Comparison of ENCODE assay signal across 22 cellular contexts in the genomic region with DNA sequence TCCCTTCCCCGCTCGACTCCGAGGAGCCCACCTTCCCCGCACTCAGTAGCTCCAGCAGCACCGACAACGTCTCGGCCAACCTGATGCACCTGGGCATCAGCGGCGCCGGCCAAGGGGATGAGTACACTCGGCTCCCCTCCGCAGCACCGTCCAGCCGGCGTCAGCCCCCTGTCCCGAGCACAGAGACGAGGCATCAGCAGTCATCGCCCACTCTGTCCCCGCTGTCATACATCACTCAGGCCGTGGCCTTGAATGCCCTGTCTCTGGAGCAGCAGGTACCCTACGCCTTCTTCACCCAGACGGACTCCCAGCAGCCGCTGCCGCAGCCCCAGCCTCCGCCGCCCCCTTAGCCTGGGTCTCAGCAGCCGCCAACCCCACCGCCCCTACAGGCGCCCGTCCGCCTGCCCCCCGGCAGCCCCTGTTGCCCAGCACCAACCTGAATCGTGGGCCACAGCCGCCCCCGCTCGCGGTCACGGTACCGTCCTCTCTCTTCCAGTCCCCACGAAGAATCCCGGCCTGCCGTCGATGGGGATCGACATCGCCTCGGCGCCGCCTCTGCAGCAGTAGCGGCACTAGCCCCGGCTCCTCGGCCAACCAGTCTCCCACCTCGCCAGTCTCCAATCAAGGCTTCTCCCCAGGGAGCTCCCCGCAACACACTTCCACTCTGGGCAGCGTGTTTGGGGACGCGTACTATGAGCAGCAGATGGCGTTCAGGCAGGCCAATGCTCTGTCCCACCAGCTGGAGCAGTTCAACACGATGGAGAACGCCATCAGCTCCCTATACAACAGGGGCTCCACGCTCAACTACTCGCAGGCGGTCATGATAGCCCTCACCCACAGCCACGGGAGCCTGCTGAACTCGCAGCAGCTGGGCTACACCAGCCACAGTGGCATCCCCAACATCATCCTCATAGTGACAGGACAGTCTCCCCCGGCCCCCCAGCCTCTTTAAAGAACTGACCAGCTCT.
DNase-seq lines count a peak whose midpoint lies in the region; ATAC-seq, FAIRE-seq and TF ChIP-seq lines count a peak whose summit lies in the region.
"Had no signal": no experiment of that assay in that cellular context is flagged by ENCODE, and none has a peak within 500 bp of the region (broad histone marks: within the 10 kb centered on the region; RNA-seq: fewer than 3 reads in every experiment).

No MANE protein-coding gene starts in this region.

- no peaks in the 10 kb centered on the region for H3K79me2 ChIP-seq in neural progenitor cell (ENCODE audit: low read depth)

- no peaks in the 10 kb centered on the region for H3K27me3 ChIP-seq in neural progenitor cell

- no peak for DNase-seq in natural killer cell treated with Interleukin-12 subunit alpha and Interleukin-12 subunit beta and Interleukin-15 and Interleukin-18, amount 100 ng/mL, for 72 hours (ENCODE audit: low spot score)
- DNase-seq in natural killer cell (no peak), kidney (peak; percentile 59), sciatic nerve (ENCODE audit: low spot score) (peak; percentile 45), NCI-H2196 treated with DMSO at 0.1 percent for 48 hours (lab: John Stamatoyannopoulos, UW; ENCODE audit: unreplicated experiment) (no peak), neural progenitor cell (ENCODE audit: low spot score) (no peak)
- DNase-seq: CD4-positive, CD25-positive, alpha-beta regulatory T cell; COR-L47; DMS 273 treated with DMSO at 0.1 percent for 48 hours; DMS79 treated with DMSO at 0.1 percent for 48 hours; KBM-7; NCI-H1092; NCI-H1436; NCI-H1930; NCI-H2227 treated with DMSO at 0.1 percent for 48 hours; NCI-H510A; PC-9; RPMI8226; SIG-M5 had no signal

- TF ChIP-seq CTCF in natural killer cell (IDR thresholded peaks at IDR 0.05) (no peak), kidney (IDR thresholded peaks at IDR 0.05; ENCODE audit: borderline replicate concordance, extremely low read depth, insufficient read depth) (no peak), neural progenitor cell (IDR thresholded peaks at IDR 0.05) (no peak)

- no peaks in the 10 kb centered on the region for H3F3A ChIP-seq in neural progenitor cell (ENCODE audit: low read depth)

- no peaks in the 10 kb centered on the region for H3K27me3 Mint-ChIP-seq in natural killer cell treated with Interleukin-12 subunit alpha and Interleukin-12 subunit beta and Interleukin-15 and Interleukin-18, amount 100 ng/mL, for 72 hours
- H3K27me3 Mint-ChIP-seq in natural killer cell (ENCODE audit: low read depth in 2 of 2) (no peaks in the 10 kb centered on the region), neural progenitor cell (ENCODE audit: insufficient read depth, low read depth) (peaks cover 5% of the 10 kb centered on the region)
- H3K27me3 Mint-ChIP-seq: CD4-positive, CD25-positive, alpha-beta regulatory T cell had no signal

- H4K20me1 ChIP-seq in neural progenitor cell (ENCODE audit: low read depth), result no peaks in the 10 kb centered on the region

- no peak overlapping the region for H3K27ac Mint-ChIP-seq in natural killer cell treated with Interleukin-12 subunit alpha and Interleukin-12 subunit beta and Interleukin-15 and Interleukin-18, amount 100 ng/mL, for 72 hours
- H3K27ac Mint-ChIP-seq in natural killer cell (no peak overlapping the region), neural progenitor cell (no peak overlapping the region)
- H3K27ac Mint-ChIP-seq: GM23338 had no signal

- no peak overlapping the region for H3K4me3 Mint-ChIP-seq in natural killer cell treated with Interleukin-12 subunit alpha and Interleukin-12 subunit beta and Interleukin-15 and Interleukin-18, amount 100 ng/mL, for 72 hours
- H3K4me3 Mint-ChIP-seq in natural killer cell (no peak overlapping the region), neural progenitor cell (no peak overlapping the region)
- H3K4me3 Mint-ChIP-seq: CD4-positive, CD25-positive, alpha-beta regulatory T cell; GM23338 had no signal

- no peak overlapping the region for H3K4me2 ChIP-seq in neural progenitor cell
- H3K4me2 ChIP-seq: GM23338, PC-9 had no signal

- intact Hi-C loops in natural killer cell (cut with micrococcal nuclease), result no loop called here
- intact Hi-C loops in kidney (cut with DNase I), result no loop called here
- intact Hi-C loops in sciatic nerve (cut with DNase I), result no loop called here

- H3K9ac ChIP-seq in kidney (ENCODE audit: low read length in 2 of 2), result no peak overlapping the region
- H3K9ac ChIP-seq in neural progenitor cell, result no peak overlapping the region

- H3K9me3 Mint-ChIP-seq in natural killer cell treated with Interleukin-12 subunit alpha and Interleukin-12 subunit beta and Interleukin-15 and Interleukin-18, amount 100 ng/mL, for 72 hours, result peaks cover 27% of the 10 kb centered on the region
- H3K9me3 Mint-ChIP-seq in natural killer cell, result peaks cover 24 to 37% of the 10 kb centered on the region in 2 donors
- peaks cover 33% of the 10 kb centered on the region for H3K9me3 Mint-ChIP-seq in neural progenitor cell

- H3K4me3 ChIP-seq in kidney (ENCODE audit: low read length in 2 of 2) (no peak overlapping the region), neural progenitor cell (no peak overlapping the region)
- H3K4me3 ChIP-seq: GM23338, PC-9 had no signal

- H3K36me3 ChIP-seq in kidney (ENCODE audit: control insufficient read depth in 1 of 2, insufficient read depth in 2 of 2, low read length in 2 of 2) (no peaks in the 10 kb centered on the region), neural progenitor cell (peaks cover 6% of the 10 kb centered on the region)

- H3K9me3 ChIP-seq in kidney (ENCODE audit: control insufficient read depth in 1 of 2, low read length in 2 of 2) (no peaks in the 10 kb centered on the region), neural progenitor cell (ENCODE audit: low read depth) (no peaks in the 10 kb centered on the region)

- H3K36me3 Mint-ChIP-seq in natural killer cell treated with Interleukin-12 subunit alpha and Interleukin-12 subunit beta and Interleukin-15 and Interleukin-18, amount 100 ng/mL, for 72 hours, result peaks cover 22% of the 10 kb centered on the region
- H3K36me3 Mint-ChIP-seq in natural killer cell (peaks cover 13% of the 10 kb centered on the region), neural progenitor cell (no peaks in the 10 kb centered on the region)

- peak; percentile 17 to 56 for ATAC-seq in natural killer cell treated with Interleukin-12 subunit alpha and Interleukin-12 subunit beta and Interleukin-15 and Interleukin-18, amount 100 ng/mL, for 72 hours
- ATAC-seq in natural killer cell (no peak), sciatic nerve (peak; percentile 34), GM21381 (IDR thresholded peaks at IDR 0.05; ENCODE audit: unreplicated experiment) (no peak)
- ATAC-seq: GM23338, HCT116 had no signal

- no peak overlapping the region for H2AFZ ChIP-seq in neural progenitor cell (replicated peaks)
- H2AFZ ChIP-seq: GM23338, PC-9 had no signal

- FAIRE-seq in kidney (lab: Jason Lieb, UNC), result no peak

- no peaks in the 10 kb centered on the region for H3K4me1 Mint-ChIP-seq in natural killer cell treated with Interleukin-12 subunit alpha and Interleukin-12 subunit beta and Interleukin-15 and Interleukin-18, amount 100 ng/mL, for 72 hours (ENCODE audit: low read depth in 2 of 2)
- H3K4me1 Mint-ChIP-seq in natural killer cell, result no peaks in the 10 kb centered on the region
- no peaks in the 10 kb centered on the region for H3K4me1 Mint-ChIP-seq in neural progenitor cell
- H3K4me1 Mint-ChIP-seq: CD4-positive, CD25-positive, alpha-beta regulatory T cell; GM23338 had no signal

- H3K27ac ChIP-seq in kidney (ENCODE audit: low read depth in 2 of 2, low read length in 2 of 2) (no peak overlapping the region), neural progenitor cell (no peak overlapping the region)
- H3K27ac ChIP-seq: PC-9 had no signal

- no peaks in the 10 kb centered on the region for H3K4me1 ChIP-seq in kidney (ENCODE audit: control insufficient read depth in 1 of 2, insufficient read depth in 1 of 2, low read depth in 1 of 2, low read length in 2 of 2)
- no peaks in the 10 kb centered on the region for H3K4me1 ChIP-seq in neural progenitor cell

Comparison
In these comparisons a context has a peak if more than half of its experiments do, and no peak if none do; other contexts are left out.
1. ATAC-seq: peak in natural killer cell treated with Interleukin-12 subunit alpha and Interleukin-12 subunit beta and Interleukin-15 and Interleukin-18, amount 100 ng/mL, for 72 hours (2 of 2) and sciatic nerve (single experiment); none in natural killer cell (0 of 3) and GM21381 (single experiment).
2. DNase-seq: peak in kidney (single experiment) and sciatic nerve (single experiment); none in natural killer cell treated with Interleukin-12 subunit alpha and Interleukin-12 subunit beta and Interleukin-15 and Interleukin-18, amount 100 ng/mL, for 72 hours (single experiment), natural killer cell (single experiment), NCI-H2196 treated with DMSO at 0.1 percent for 48 hours (single experiment) and neural progenitor cell (single experiment).